ENCODE assay signal across 33 cellular contexts in the genomic region with DNA sequence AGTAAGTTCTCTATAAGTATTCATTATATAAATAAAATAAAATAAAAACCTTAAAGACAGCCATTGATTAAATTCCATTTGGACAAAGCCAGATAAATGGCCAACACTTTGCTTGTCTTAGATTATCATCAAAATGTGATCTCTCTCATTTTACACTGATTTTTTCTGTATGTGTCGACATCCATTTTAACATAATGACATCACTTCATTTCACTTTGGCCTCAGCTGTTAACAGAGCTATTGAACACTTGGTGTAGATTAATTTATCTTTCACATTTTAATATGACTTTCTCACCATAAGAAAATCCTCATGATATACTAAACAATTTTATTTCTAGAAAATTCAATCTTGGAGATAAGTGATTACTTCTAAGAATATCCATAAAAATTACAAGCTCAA.
DNase-seq lines count a peak whose midpoint lies in the region; ATAC-seq, FAIRE-seq and TF ChIP-seq lines count a peak whose summit lies in the region.
"Had no signal": no experiment of that assay in that cellular context is flagged by ENCODE, and none has a peak within 500 bp of the region (broad histone marks: within the 10 kb centered on the region; RNA-seq: fewer than 3 reads in every experiment).

No MANE protein-coding gene starts in this region.

- no peak for FAIRE-seq in HepG2 (lab: Jason Lieb, UNC)
- peak; percentile 9 for FAIRE-seq in islet of Langerhans (lab: Jason Lieb, UNC)
- FAIRE-seq: A204.1, A549, D721Med had no signal

- no peak for DNase-seq in HepG2 (ENCODE audit: low spot score)
- no peak for DNase-seq in right lobe of liver
- no peak for DNase-seq in HAP-1 (ENCODE audit: low spot score in 2 of 2)
- no peak for DNase-seq in RKO (ENCODE audit: low spot score)
- DNase-seq: 8988T; ACHN; AML-193; BE2C; C1 segment of cervical spinal cord; Caco-2; Calu3; CD4-positive, alpha-beta memory T cell; CD4-positive, alpha-beta T cell; CD4-positive, CD25-positive, alpha-beta regulatory T cell; CD8-positive, alpha-beta memory T cell; CD8-positive, alpha-beta T cell; COR-L47; DMS 273 treated with DMSO at 0.1 percent for 48 hours; DMS153; DMS53; DMS79; DMS79 treated with DMSO at 0.1 percent for 48 hours; DND-41; EL had no signal

- POLR2A ChIA-PET in HepG2 (lab: Yijun Ruan, JAX) (no interaction called here), HEK293 (lab: Yijun Ruan, JAX) (no interaction called here)

- TF ChIP-seq RAD21 in HepG2 (CRISPR knock-in tag; IDR thresholded peaks at IDR 0.05): no peak

- no peak overlapping the region for H3K9ac ChIP-seq in HepG2 (ENCODE audit: insufficient read depth, low read depth, low read length)
- H3K9ac ChIP-seq: BLaER1; BLaER1 treated with 17β-estradiol and CSF1 and Interleukin-3, amounts not matched to agents 10 nM and 100 nM had no signal

- no peak overlapping the region for H3K27ac ChIP-seq in HepG2 (ENCODE audit: extremely low read length, insufficient read depth, low read length)
- H3K27ac ChIP-seq in right lobe of liver: no peak overlapping the region
- H3K27ac ChIP-seq in HEK293 (ENCODE audit: extremely low read depth, low read depth, low read length): no peak overlapping the region
- H3K27ac ChIP-seq: 22Rv1; A549; BLaER1; BLaER1 treated with 17β-estradiol and CSF1 and Interleukin-3, amounts not matched to agents 10 nM and 100 nM; C4-2B had no signal

- WGBS in HepG2 (ENCODE audit: low lambda C conversion rate): 38% methylated on average over 1 of the region's 1 CpG
- 94% methylated on average over 1 of the region's 1 CpG for WGBS in right lobe of liver (ENCODE audit: insufficient coverage, low coverage, low lambda C conversion rate, missing lambda C conversion rate)

- H4K20me1 ChIP-seq in HepG2 (ENCODE audit: insufficient read depth, low read length): no peaks in the 10 kb centered on the region
- H4K20me1 ChIP-seq: BLaER1; BLaER1 treated with 17β-estradiol and CSF1 and Interleukin-3, amounts not matched to agents 10 nM and 100 nM had no signal

- H3K4me1 ChIP-seq in HepG2 (ENCODE audit: insufficient read depth, low read length): no peaks in the 10 kb centered on the region
- no peaks in the 10 kb centered on the region for H3K4me1 ChIP-seq in right lobe of liver
- H3K4me1 ChIP-seq in HEK293 (ENCODE audit: control insufficient read depth, insufficient read depth, low read length): peaks cover 11% of the 10 kb centered on the region; the same call in 1 of the 2 replicates
- peaks cover 11% of the 10 kb centered on the region; the same call in 1 of the 2 replicates for H3K4me1 ChIP-seq in HAP-1
- H3K4me1 ChIP-seq: A549; BE2C; BLaER1; BLaER1 treated with 17β-estradiol and CSF1 and Interleukin-3, amounts not matched to agents 10 nM and 100 nM; Caco-2 had no signal

- H3K4me3 ChIP-seq in HepG2 (replicated peaks in 1 of 3; ENCODE audit: insufficient read depth in 1 of 3, low read depth in 2 of 3, low read length in 3 of 3) (no peak overlapping the region), right lobe of liver (no peak overlapping the region), HEK293 (ENCODE audit: low read depth, low read length) (no peak overlapping the region), HAP-1 (no peak overlapping the region)
- H3K4me3 ChIP-seq: A549; BLaER1; BLaER1 treated with 17β-estradiol and CSF1 and Interleukin-3, amounts not matched to agents 10 nM and 100 nM had no signal

- TF ChIP-seq POLR2A in HepG2 (IDR thresholded peaks at IDR 0.05; ENCODE audit: insufficient read depth in 1 of 2, low read depth in 2 of 2, low read length in 2 of 2) (no peak), right lobe of liver (IDR thresholded peaks at IDR 0.05) (no peak)

- intact Hi-C loops in HepG2 (cut with micrococcal nuclease; ENCODE audit: unreplicated experiment) (no loop called here), right lobe of liver (cut with DNase I) (no loop called here)

- in situ Hi-C loops in HepG2 (cut with HindIII; ENCODE audit: extremely low pct_ligation_motif_present, low pct_unique_long_range_greater_than_20kb) (no loop called here), HAP-1 (cut with MboI; ENCODE audit: low sequenced_read_pairs) (no loop called here)

- H3K4me2 ChIP-seq in HepG2 (ENCODE audit: low read depth, low read length): no peak overlapping the region
- H3K4me2 ChIP-seq: A549; BLaER1; BLaER1 treated with 17β-estradiol and CSF1 and Interleukin-3, amounts not matched to agents 10 nM and 100 nM had no signal

- CTCF ChIA-PET in HepG2 (lab: Yijun Ruan, JAX; ENCODE audit: low intra/inter-chr PET ratio, low total read pairs) (no interaction called here), HEK293 (lab: Yijun Ruan, JAX) (no interaction called here)

- no peak for ATAC-seq in HepG2
- ATAC-seq in right lobe of liver: no peak
- ATAC-seq: A549; CD8-positive, alpha-beta T cell had no signal

- H3K9me3 ChIP-seq in HepG2 (ENCODE audit: low read length) (no peaks in the 10 kb centered on the region), right lobe of liver (no peaks in the 10 kb centered on the region), HEK293 (ENCODE audit: control insufficient read depth, insufficient read depth, low read depth, low read length) (no peaks in the 10 kb centered on the region), HAP-1 (no peaks in the 10 kb centered on the region)
- H3K9me3 ChIP-seq: A549; BE2C; BLaER1; BLaER1 treated with 17β-estradiol and CSF1 and Interleukin-3, amounts not matched to agents 10 nM and 100 nM; Caco-2 had no signal

- BruUV-seq in HepG2 (replicated peaks; lab: Mats Ljungman, UMichigan): no TSS peak

- H3K36me3 ChIP-seq in HepG2 (replicated peaks in 1 of 2; ENCODE audit: control insufficient read depth in 1 of 2, insufficient read depth in 2 of 2, low read length in 2 of 2): no peaks in the 10 kb centered on the region
- H3K36me3 ChIP-seq in right lobe of liver: no peaks in the 10 kb centered on the region
- no peaks in the 10 kb centered on the region for H3K36me3 ChIP-seq in HEK293 (ENCODE audit: control insufficient read depth in 2 of 2, insufficient read depth in 1 of 2, low read length in 2 of 2)
- H3K36me3 ChIP-seq in HAP-1 (replicated peaks): no peaks in the 10 kb centered on the region
- H3K36me3 ChIP-seq: BE2C; BLaER1; BLaER1 treated with 17β-estradiol and CSF1 and Interleukin-3, amounts not matched to agents 10 nM and 100 nM had no signal

- H3K27me3 ChIP-seq in HepG2 (ENCODE audit: control insufficient read depth in 1 of 2, insufficient read depth in 2 of 2, low read length in 2 of 2): no peaks in the 10 kb centered on the region
- no peaks in the 10 kb centered on the region for H3K27me3 ChIP-seq in right lobe of liver
- H3K27me3 ChIP-seq in HAP-1 (ENCODE audit: low read depth): no peaks in the 10 kb centered on the region
- H3K27me3 ChIP-seq: BE2C; BLaER1; BLaER1 treated with 17β-estradiol and CSF1 and Interleukin-3, amounts not matched to agents 10 nM and 100 nM had no signal

- TF ChIP-seq CTCF in HepG2 (CRISPR knock-in tag; IDR thresholded peaks at IDR 0.05) (no peak), right lobe of liver (IDR thresholded peaks at IDR 0.05) (no peak), HEK293 (tag by site-specific recombination; IDR thresholded peaks at IDR 0.05) (no peak)

- no peak overlapping the region for H2AFZ ChIP-seq in HepG2 (ENCODE audit: low read length)

- no peaks in the 10 kb centered on the region for H3K79me2 ChIP-seq in HepG2 (ENCODE audit: insufficient read depth, low read length)

- TF ChIP-seq EP300 in HepG2 (IDR thresholded peaks at IDR 0.05; ENCODE audit: low read depth in 2 of 2, low read length in 2 of 2) (no peak), HepG2 (CRISPR knock-in tag; IDR thresholded peaks at IDR 0.05; ENCODE audit: borderline replicate concordance) (no peak)

TF ChIP-seq in HepG2, 621 proteins besides CTCF, POLR2A, EP300 and RAD21:
- TF ChIP-seq ATF7 (IDR thresholded peaks at IDR 0.05): 0 out of 2 replicates have a peak, but pooled peaks have one; percentile 5
- no peak for TF ChIP-seq ATF7 (CRISPR knock-in tag; IDR thresholded peaks at IDR 0.05)
- TF ChIP-seq, protein P1, sequence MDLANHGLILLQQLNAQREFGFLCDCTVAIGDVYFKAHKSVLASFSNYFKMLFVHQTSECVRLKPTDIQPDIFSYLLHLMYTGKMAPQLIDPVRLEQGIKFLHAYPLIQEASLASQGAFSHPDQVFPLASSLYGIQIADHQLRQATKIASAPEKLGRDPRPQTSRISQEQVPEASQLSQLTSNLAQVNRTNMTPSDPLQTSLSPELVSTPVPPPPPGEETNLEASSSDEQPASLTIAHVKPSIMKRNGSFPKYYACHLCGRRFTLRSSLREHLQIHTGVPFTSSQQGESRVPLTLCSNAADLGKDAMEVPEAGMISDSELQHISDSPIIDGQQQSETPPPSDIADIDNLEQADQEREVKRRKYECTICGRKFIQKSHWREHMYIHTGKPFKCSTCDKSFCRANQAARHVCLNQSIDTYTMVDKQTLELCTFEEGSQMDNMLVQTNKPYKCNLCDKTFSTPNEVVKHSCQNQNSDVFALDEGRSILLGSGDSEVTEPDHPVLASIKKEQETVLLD (CRISPR knock-in tag; IDR thresholded peaks at IDR 0.05; ENCODE audit: low read depth): no peak

TF ChIP-seq in HEK293, 187 proteins besides CTCF, POLR2A, EP300 and RAD21 (continues in another document):
- TF ChIP-seq, protein P2, sequence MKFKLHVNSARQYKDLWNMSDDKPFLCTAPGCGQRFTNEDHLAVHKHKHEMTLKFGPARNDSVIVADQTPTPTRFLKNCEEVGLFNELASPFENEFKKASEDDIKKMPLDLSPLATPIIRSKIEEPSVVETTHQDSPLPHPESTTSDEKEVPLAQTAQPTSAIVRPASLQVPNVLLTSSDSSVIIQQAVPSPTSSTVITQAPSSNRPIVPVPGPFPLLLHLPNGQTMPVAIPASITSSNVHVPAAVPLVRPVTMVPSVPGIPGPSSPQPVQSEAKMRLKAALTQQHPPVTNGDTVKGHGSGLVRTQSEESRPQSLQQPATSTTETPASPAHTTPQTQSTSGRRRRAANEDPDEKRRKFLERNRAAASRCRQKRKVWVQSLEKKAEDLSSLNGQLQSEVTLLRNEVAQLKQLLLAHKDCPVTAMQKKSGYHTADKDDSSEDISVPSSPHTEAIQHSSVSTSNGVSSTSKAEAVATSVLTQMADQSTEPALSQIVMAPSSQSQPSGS (tag by site-specific recombination; IDR thresholded peaks at IDR 0.05; ENCODE audit: low read depth): peak; percentile 83
- TF ChIP-seq ZNF626 (tag by site-specific recombination; IDR thresholded peaks at IDR 0.05) (no peak), ZNF549 (tag by site-specific recombination; IDR thresholded peaks at IDR 0.05) (no peak), ZNF660 (tag by site-specific recombination; IDR thresholded peaks at IDR 0.05) (no peak), ZNF10 (tag by site-specific recombination; IDR thresholded peaks at IDR 0.05) (no peak)
- TF ChIP-seq, protein P3, sequence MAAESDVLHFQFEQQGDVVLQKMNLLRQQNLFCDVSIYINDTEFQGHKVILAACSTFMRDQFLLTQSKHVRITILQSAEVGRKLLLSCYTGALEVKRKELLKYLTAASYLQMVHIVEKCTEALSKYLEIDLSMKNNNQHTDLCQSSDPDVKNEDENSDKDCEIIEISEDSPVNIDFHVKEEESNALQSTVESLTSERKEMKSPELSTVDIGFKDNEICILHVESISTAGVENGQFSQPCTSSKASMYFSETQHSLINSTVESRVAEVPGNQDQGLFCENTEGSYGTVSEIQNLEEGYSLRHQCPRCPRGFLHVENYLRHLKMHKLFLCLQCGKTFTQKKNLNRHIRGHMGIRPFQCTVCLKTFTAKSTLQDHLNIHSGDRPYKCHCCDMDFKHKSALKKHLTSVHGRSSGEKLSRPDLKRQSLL (tag by site-specific recombination; IDR thresholded peaks at IDR 0.05): no peak
